Comparison of ENCODE assay signal across 1 cellular context in the genomic region with DNA sequence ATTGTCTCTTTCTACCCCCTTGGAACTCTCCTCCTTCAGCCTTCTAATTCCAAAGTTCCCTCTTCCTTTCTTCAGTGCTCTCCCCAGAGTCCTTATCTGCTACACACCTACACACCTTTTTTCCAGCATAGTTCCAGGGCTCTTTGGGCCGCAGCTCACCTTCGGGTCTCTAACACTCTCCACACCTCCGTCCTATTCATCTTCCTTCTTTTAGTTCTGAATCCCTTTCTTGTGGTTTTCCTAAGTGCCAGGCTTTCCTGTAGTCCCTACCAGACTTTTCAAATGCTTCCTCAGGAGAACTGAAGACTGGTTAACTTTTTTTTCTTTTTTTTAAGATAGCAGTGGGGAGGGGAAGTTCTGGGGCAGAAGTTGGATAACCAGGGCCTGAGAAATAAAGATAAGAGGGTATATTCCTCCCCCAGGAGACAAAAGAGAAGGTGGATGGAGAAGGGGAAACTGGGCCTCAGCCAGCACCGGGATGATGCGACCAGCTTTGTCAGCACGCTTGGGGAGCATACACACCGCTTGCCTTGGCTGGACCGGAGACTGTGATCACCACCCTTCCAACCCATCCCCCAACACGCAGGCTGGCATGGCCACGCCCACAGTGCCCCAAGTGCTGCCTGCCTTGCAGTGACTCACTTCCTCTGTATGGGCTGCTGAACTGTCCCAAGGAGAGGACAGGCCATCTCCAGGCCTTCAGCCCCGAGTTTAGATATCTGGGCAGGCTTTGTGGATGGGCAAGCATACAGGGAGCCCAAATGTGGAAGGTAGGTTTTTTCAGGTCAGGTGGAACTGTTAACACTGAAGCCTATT.
TF ChIP-seq lines count a peak whose summit lies in the region.

No MANE protein-coding gene starts in this region.

TF ChIP-seq in HepG2, 621 proteins besides CTCF, POLR2A, EP300 and RAD21 (continued from another document and continues in another):
- TF ChIP-seq, protein P1, sequence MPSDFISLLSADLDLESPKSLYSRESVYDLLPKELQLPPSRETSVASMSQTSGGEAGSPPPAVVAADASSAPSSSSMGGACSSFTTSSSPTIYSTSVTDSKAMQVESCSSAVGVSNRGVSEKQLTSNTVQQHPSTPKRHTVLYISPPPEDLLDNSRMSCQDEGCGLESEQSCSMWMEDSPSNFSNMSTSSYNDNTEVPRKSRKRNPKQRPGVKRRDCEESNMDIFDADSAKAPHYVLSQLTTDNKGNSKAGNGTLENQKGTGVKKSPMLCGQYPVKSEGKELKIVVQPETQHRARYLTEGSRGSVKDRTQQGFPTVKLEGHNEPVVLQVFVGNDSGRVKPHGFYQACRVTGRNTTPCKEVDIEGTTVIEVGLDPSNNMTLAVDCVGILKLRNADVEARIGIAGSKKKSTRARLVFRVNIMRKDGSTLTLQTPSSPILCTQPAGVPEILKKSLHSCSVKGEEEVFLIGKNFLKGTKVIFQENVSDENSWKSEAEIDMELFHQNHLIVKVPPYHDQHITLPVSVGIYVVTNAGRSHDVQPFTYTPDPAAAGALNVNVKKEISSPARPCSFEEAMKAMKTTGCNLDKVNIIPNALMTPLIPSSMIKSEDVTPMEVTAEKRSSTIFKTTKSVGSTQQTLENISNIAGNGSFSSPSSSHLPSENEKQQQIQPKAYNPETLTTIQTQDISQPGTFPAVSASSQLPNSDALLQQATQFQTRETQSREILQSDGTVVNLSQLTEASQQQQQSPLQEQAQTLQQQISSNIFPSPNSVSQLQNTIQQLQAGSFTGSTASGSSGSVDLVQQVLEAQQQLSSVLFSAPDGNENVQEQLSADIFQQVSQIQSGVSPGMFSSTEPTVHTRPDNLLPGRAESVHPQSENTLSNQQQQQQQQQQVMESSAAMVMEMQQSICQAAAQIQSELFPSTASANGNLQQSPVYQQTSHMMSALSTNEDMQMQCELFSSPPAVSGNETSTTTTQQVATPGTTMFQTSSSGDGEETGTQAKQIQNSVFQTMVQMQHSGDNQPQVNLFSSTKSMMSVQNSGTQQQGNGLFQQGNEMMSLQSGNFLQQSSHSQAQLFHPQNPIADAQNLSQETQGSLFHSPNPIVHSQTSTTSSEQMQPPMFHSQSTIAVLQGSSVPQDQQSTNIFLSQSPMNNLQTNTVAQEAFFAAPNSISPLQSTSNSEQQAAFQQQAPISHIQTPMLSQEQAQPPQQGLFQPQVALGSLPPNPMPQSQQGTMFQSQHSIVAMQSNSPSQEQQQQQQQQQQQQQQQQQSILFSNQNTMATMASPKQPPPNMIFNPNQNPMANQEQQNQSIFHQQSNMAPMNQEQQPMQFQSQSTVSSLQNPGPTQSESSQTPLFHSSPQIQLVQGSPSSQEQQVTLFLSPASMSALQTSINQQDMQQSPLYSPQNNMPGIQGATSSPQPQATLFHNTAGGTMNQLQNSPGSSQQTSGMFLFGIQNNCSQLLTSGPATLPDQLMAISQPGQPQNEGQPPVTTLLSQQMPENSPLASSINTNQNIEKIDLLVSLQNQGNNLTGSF (CRISPR knock-in tag; IDR thresholded peaks at IDR 0.05) = no peak
- TF ChIP-seq ZNF777 (CRISPR knock-in tag; IDR thresholded peaks at IDR 0.05) (no peak), ZSCAN9 (CRISPR knock-in tag; IDR thresholded peaks at IDR 0.05; ENCODE audit: borderline replicate concordance) (0 out of 2 replicates have a peak, but pooled peaks have one; percentile 40), TOE1 (CRISPR knock-in tag; IDR thresholded peaks at IDR 0.05) (no peak), RARG (CRISPR knock-in tag; IDR thresholded peaks at IDR 0.05; ENCODE audit: low read depth) (no peak), HDAC6 (IDR thresholded peaks at IDR 0.05; ENCODE audit: low read depth, low read length) (no peak), ATRX (CRISPR knock-in tag; IDR thresholded peaks at IDR 0.05; ENCODE audit: borderline replicate concordance) (no peak), NBN (conservative IDR thresholded peaks at IDR 0.05) (no peak), HNRNPLL (IDR thresholded peaks at IDR 0.05; ENCODE audit: low read depth, low read length, poor library complexity, severe bottlenecking) (no peak), SSRP1 (CRISPR knock-in tag; IDR thresholded peaks at IDR 0.05) (no peak), MED1 (CRISPR knock-in tag; IDR thresholded peaks at IDR 0.05) (peak; percentile 46; the same call in 1 of the 2 replicates), GABPB1 (CRISPR knock-in tag; IDR thresholded peaks at IDR 0.05) (peak; percentile 76), SRY (CRISPR knock-in tag; IDR thresholded peaks at IDR 0.05) (no peak), MEIS1 (CRISPR knock-in tag; IDR thresholded peaks at IDR 0.05; ENCODE audit: borderline replicate concordance) (no peak), ZNF660 (CRISPR knock-in tag; IDR thresholded peaks at IDR 0.05; ENCODE audit: borderline replicate concordance, low read depth) (no peak), XRCC5 (optimal IDR thresholded peaks at IDR 0.05; ENCODE audit: low read length) (peak; percentile 26), ZFX (CRISPR knock-in tag; IDR thresholded peaks at IDR 0.05; ENCODE audit: low read depth) (peak; percentile 71), SOX6 (IDR thresholded peaks at IDR 0.05) (no peak), SOX6 (CRISPR knock-in tag; IDR thresholded peaks at IDR 0.05) (0 out of 2 replicates have a peak, but pooled peaks have one; percentile 15), GPN1 (CRISPR knock-in tag; IDR thresholded peaks at IDR 0.05; ENCODE audit: borderline replicate concordance) (no peak), CCAR2 (optimal IDR thresholded peaks at IDR 0.05; ENCODE audit: low read depth, low read length) (no peak)
- TF ChIP-seq, protein P2, sequence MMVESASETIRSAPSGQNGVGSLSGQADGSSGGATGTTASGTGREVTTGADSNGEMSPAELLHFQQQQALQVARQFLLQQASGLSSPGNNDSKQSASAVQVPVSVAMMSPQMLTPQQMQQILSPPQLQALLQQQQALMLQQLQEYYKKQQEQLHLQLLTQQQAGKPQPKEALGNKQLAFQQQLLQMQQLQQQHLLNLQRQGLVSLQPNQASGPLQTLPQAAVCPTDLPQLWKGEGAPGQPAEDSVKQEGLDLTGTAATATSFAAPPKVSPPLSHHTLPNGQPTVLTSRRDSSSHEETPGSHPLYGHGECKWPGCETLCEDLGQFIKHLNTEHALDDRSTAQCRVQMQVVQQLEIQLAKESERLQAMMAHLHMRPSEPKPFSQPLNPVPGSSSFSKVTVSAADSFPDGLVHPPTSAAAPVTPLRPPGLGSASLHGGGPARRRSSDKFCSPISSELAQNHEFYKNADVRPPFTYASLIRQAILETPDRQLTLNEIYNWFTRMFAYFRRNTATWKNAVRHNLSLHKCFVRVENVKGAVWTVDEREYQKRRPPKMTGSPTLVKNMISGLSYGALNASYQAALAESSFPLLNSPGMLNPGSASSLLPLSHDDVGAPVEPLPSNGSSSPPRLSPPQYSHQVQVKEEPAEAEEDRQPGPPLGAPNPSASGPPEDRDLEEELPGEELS (CRISPR knock-in tag; IDR thresholded peaks at IDR 0.05) = peak; percentile 36; the same call in 1 of the 2 replicates
- TF ChIP-seq, protein P3, sequence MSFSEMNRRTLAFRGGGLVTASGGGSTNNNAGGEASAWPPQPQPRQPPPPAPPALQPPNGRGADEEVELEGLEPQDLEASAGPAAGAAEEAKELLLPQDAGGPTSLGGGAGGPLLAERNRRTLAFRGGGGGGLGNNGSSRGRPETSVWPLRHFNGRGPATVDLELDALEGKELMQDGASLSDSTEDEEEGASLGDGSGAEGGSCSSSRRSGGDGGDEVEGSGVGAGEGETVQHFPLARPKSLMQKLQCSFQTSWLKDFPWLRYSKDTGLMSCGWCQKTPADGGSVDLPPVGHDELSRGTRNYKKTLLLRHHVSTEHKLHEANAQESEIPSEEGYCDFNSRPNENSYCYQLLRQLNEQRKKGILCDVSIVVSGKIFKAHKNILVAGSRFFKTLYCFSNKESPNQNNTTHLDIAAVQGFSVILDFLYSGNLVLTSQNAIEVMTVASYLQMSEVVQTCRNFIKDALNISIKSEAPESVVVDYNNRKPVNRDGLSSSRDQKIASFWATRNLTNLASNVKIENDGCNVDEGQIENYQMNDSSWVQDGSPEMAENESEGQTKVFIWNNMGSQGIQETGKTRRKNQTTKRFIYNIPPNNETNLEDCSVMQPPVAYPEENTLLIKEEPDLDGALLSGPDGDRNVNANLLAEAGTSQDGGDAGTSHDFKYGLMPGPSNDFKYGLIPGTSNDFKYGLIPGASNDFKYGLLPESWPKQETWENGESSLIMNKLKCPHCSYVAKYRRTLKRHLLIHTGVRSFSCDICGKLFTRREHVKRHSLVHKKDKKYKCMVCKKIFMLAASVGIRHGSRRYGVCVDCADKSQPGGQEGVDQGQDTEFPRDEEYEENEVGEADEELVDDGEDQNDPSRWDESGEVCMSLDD (CRISPR knock-in tag; IDR thresholded peaks at IDR 0.05; ENCODE audit: borderline replicate concordance) = no peak
- TF ChIP-seq, protein P4, sequence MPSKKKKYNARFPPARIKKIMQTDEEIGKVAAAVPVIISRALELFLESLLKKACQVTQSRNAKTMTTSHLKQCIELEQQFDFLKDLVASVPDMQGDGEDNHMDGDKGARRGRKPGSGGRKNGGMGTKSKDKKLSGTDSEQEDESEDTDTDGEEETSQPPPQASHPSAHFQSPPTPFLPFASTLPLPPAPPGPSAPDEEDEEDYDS (CRISPR knock-in tag; IDR thresholded peaks at IDR 0.05) = 0 out of 2 replicates have a peak, but pooled peaks have one; percentile 23
- TF ChIP-seq, protein P5, sequence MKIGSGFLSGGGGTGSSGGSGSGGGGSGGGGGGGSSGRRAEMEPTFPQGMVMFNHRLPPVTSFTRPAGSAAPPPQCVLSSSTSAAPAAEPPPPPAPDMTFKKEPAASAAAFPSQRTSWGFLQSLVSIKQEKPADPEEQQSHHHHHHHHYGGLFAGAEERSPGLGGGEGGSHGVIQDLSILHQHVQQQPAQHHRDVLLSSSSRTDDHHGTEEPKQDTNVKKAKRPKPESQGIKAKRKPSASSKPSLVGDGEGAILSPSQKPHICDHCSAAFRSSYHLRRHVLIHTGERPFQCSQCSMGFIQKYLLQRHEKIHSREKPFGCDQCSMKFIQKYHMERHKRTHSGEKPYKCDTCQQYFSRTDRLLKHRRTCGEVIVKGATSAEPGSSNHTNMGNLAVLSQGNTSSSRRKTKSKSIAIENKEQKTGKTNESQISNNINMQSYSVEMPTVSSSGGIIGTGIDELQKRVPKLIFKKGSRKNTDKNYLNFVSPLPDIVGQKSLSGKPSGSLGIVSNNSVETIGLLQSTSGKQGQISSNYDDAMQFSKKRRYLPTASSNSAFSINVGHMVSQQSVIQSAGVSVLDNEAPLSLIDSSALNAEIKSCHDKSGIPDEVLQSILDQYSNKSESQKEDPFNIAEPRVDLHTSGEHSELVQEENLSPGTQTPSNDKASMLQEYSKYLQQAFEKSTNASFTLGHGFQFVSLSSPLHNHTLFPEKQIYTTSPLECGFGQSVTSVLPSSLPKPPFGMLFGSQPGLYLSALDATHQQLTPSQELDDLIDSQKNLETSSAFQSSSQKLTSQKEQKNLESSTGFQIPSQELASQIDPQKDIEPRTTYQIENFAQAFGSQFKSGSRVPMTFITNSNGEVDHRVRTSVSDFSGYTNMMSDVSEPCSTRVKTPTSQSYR (CRISPR knock-in tag; IDR thresholded peaks at IDR 0.05; ENCODE audit: borderline replicate concordance) = peak; percentile 97
- TF ChIP-seq, protein P6, sequence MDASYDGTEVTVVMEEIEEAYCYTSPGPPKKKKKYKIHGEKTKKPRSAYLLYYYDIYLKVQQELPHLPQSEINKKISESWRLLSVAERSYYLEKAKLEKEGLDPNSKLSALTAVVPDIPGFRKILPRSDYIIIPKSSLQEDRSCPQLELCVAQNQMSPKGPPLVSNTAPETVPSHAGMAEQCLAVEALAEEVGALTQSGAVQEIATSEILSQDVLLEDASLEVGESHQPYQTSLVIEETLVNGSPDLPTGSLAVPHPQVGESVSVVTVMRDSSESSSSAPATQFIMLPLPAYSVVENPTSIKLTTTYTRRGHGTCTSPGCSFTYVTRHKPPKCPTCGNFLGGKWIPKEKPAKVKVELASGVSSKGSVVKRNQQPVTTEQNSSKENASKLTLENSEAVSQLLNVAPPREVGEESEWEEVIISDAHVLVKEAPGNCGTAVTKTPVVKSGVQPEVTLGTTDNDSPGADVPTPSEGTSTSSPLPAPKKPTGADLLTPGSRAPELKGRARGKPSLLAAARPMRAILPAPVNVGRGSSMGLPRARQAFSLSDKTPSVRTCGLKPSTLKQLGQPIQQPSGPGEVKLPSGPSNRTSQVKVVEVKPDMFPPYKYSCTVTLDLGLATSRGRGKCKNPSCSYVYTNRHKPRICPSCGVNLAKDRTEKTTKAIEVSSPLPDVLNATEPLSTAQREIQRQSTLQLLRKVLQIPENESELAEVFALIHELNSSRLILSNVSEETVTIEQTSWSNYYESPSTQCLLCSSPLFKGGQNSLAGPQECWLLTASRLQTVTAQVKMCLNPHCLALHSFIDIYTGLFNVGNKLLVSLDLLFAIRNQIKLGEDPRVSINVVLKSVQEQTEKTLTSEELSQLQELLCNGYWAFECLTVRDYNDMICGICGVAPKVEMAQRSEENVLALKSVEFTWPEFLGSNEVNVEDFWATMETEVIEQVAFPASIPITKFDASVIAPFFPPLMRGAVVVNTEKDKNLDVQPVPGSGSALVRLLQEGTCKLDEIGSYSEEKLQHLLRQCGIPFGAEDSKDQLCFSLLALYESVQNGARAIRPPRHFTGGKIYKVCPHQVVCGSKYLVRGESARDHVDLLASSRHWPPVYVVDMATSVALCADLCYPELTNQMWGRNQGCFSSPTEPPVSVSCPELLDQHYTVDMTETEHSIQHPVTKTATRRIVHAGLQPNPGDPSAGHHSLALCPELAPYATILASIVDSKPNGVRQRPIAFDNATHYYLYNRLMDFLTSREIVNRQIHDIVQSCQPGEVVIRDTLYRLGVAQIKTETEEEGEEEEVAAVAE (CRISPR knock-in tag; IDR thresholded peaks at IDR 0.05; ENCODE audit: borderline replicate concordance) = no peak
- TF ChIP-seq, protein P7, sequence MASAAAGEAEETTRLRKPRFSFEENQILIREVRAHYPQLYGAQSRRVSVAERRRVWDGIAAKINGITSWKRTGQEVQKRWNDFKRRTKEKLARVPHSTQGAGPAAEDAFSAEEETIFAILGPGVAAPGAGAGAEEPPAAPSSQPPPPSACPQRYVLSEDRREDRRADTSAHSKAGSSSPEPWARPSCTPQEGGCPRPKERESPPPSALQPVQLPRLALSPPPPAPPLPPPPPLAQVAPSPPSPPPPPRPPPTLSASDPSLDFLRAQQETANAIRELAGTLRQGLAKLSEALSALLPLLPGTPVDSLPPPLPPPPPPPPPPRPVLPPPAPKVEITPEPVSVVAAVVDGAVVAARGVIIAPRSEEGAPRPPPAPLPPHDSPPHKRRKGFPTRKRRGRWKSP (CRISPR knock-in tag; IDR thresholded peaks at IDR 0.05) = peak; percentile 59; the same call in 1 of the 2 replicates
- TF ChIP-seq, protein P8, sequence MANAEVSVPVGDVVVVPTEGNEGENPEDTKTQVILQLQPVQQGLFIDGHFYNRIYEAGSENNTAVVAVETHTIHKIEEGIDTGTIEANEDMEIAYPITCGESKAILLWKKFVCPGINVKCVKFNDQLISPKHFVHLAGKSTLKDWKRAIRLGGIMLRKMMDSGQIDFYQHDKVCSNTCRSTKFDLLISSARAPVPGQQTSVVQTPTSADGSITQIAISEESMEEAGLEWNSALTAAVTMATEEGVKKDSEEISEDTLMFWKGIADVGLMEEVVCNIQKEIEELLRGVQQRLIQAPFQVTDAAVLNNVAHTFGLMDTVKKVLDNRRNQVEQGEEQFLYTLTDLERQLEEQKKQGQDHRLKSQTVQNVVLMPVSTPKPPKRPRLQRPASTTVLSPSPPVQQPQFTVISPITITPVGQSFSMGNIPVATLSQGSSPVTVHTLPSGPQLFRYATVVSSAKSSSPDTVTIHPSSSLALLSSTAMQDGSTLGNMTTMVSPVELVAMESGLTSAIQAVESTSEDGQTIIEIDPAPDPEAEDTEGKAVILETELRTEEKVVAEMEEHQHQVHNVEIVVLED (CRISPR knock-in tag; IDR thresholded peaks at IDR 0.05; ENCODE audit: borderline replicate concordance) = no peak
